In genomic region chr2:28011322-28011737, GRCh38 we compare ENCODE assay signal across 22 cellular contexts.
"Had no signal": no experiment of that assay in that cellular context is flagged by ENCODE, and none has a peak within 500 bp of the region (broad histone marks: within the 10 kb centered on the region; RNA-seq: fewer than 3 reads in every experiment).

No MANE protein-coding gene starts in this region.

- H3K27ac Mint-ChIP-seq: activated B cell treated with CpG ODN at 0.5 μM for 24 hours; activated CD4-positive, alpha-beta T cell treated with anti-CD3 and anti-CD28 coated beads for 36 hours; activated naive CD4-positive, alpha-beta T cell treated with anti-CD3 and anti-CD28 coated beads, Interleukin-2, amount 50 U/mL, for 24 hours; dendritic cell treated with granulocyte-macrophage colony-stimulating factor and Interleukin-4, amounts not matched to agents 40 ng/mL and 50 ng/mL, for 4 days; immature natural killer cell; nephron progenitor cell had no signal

- H3K4me1 Mint-ChIP-seq: activated B cell treated with CpG ODN at 0.5 μM for 24 hours; activated CD4-positive, alpha-beta T cell treated with anti-CD3 and anti-CD28 coated beads for 36 hours; activated naive CD4-positive, alpha-beta T cell treated with anti-CD3 and anti-CD28 coated beads, Interleukin-2, amount 50 U/mL, for 24 hours; immature natural killer cell; nephron progenitor cell had no signal

- H3K4me3 ChIP-seq: ascending aorta, heart right ventricle, thyroid gland had no signal

- H3K27ac ChIP-seq: ascending aorta, brain microvascular endothelial cell, heart right ventricle, parathyroid adenoma, thyroid gland had no signal

- DNase-seq: activated B cell treated with CpG ODN at 0.5 μM for 24 hours; activated CD4-positive, alpha-beta T cell treated with anti-CD3 and anti-CD28 coated beads for 36 hours; activated CD4-positive, alpha-beta T cell treated with anti-CD3 and anti-CD28 coated beads, Interleukin-2, amount 50 U/mL, for 48 hours; activated effector memory CD4-positive, alpha-beta T cell treated with anti-CD3 and anti-CD28 coated beads, Interleukin-2, amount 50 U/mL, for 16 hours; brain microvascular endothelial cell; caudate nucleus; effector CD4-positive, alpha-beta T cell; foreskin fibroblast; heart right ventricle; immature natural killer cell; left ventricle myocardium superior; nephron progenitor cell; right cardiac atrium; stimulated activated CD4-positive, alpha-beta T cell treated with anti-CD3 and anti-CD28 coated beads, Interleukin-12 subunit alpha, Interleukin-12 subunit beta, amount 100 ng/mL, for 4 hours; stimulated activated CD4-positive, alpha-beta T cell treated with anti-CD3 and anti-CD28 coated beads, Interleukin-4, amount 100 ng/mL, for 4 hours; stimulated activated naive CD8-positive, alpha-beta T cell treated with anti-CD3 and anti-CD28 coated beads, Interleukin-15, Interleukin-2, amounts not matched to agents 100 U/mL and 50 U/mL, for 24 hours; T-helper 9 cell; thyroid gland had no signal

- H3K36me3 ChIP-seq: ascending aorta, brain microvascular endothelial cell, heart right ventricle, thyroid gland had no signal

- H3K27me3 ChIP-seq: ascending aorta, brain microvascular endothelial cell, heart right ventricle, thyroid gland had no signal

- H3K9me3 ChIP-seq: ascending aorta, heart right ventricle, thyroid gland had no signal

- H3K4me3 Mint-ChIP-seq: activated B cell treated with CpG ODN at 0.5 μM for 24 hours; activated CD4-positive, alpha-beta T cell treated with anti-CD3 and anti-CD28 coated beads for 36 hours; activated naive CD4-positive, alpha-beta T cell treated with anti-CD3 and anti-CD28 coated beads, Interleukin-2, amount 50 U/mL, for 24 hours; dendritic cell treated with granulocyte-macrophage colony-stimulating factor and Interleukin-4, amounts not matched to agents 40 ng/mL and 50 ng/mL, for 4 days; immature natural killer cell; nephron progenitor cell had no signal

- ATAC-seq: activated CD4-positive, alpha-beta T cell treated with anti-CD3 and anti-CD28 coated beads for 36 hours; heart right ventricle; left ventricle myocardium superior; right cardiac atrium; stimulated activated naive CD8-positive, alpha-beta T cell treated with anti-CD3 and anti-CD28 coated beads, Interleukin-15, Interleukin-2, amounts not matched to agents 100 U/mL and 50 U/mL, for 24 hours had no signal

- H3K4me1 ChIP-seq: ascending aorta, parathyroid adenoma had no signal

- H3K9ac ChIP-seq: parathyroid adenoma had no signal

- H3K27me3 Mint-ChIP-seq: activated B cell treated with CpG ODN at 0.5 μM for 24 hours; activated CD4-positive, alpha-beta T cell treated with anti-CD3 and anti-CD28 coated beads for 36 hours; activated naive CD4-positive, alpha-beta T cell treated with anti-CD3 and anti-CD28 coated beads, Interleukin-2, amount 50 U/mL, for 24 hours; dendritic cell treated with granulocyte-macrophage colony-stimulating factor and Interleukin-4, amounts not matched to agents 40 ng/mL and 50 ng/mL, for 4 days had no signal

- H3K9me3 Mint-ChIP-seq: activated B cell treated with CpG ODN at 0.5 μM for 24 hours; activated naive CD4-positive, alpha-beta T cell treated with anti-CD3 and anti-CD28 coated beads, Interleukin-2, amount 50 U/mL, for 24 hours; dendritic cell treated with granulocyte-macrophage colony-stimulating factor and Interleukin-4, amounts not matched to agents 40 ng/mL and 50 ng/mL, for 4 days; immature natural killer cell; nephron progenitor cell had no signal
